ENCODE assay signal across 9 cellular contexts in the genomic region with DNA sequence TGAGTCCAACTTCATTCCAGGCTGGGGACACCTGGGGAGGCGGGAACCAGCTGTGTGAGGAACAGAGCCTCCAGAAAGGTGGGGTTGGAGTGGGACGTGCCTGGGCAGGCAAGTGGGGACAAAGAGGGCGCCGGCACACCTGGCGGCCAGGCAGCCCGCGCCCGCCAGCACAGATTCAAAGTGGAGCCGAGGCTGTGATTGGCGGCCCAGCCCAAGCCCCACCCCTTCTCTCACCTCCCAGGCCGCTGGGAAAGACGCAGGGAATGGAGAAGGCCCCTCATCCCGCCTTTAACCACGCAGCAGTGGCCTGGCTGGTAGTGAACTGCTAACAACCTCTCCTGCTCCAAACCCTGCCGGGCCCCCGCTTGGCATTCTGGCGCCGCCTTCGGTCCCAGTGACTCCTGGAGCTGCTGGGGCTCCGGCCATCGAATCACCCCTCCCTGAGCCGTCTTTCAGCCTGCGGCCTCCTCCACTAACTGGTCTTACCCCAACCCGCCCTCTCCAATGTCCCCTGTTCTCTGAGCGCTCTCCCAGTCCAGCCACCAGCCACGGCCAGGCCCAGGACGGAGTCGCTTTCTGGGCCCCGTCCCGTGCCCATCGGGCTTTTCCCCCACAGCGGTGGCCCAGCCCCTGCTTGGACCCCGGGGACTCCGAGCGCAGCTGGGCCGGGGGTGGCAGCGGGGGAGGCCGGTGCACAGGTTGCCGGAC. TPM values are rescaled to one million over a fixed set of nuclear protein-coding genes. Genes with fewer than 3 reads are reported as not detected.
DNase-seq lines count a peak whose midpoint lies in the region; ATAC-seq, FAIRE-seq and TF ChIP-seq lines count a peak whose summit lies in the region.
"Had no signal": no experiment of that assay in that cellular context is flagged by ENCODE, and none has a peak within 500 bp of the region (broad histone marks: within the 10 kb centered on the region; RNA-seq: fewer than 3 reads in every experiment).

No MANE protein-coding gene starts in this region.

- H3K4me1 ChIP-seq in mononuclear cell (ENCODE audit: insufficient read depth, low read length), result peaks cover 21% of the 10 kb centered on the region

- H3K9me3 ChIP-seq in mononuclear cell (ENCODE audit: low read depth, low read length), result no peaks in the 10 kb centered on the region

- TF ChIP-seq CTCF in NB4 (IDR thresholded peaks at IDR 0.05; ENCODE audit: low read depth, low read length) (no peak), cardiac fibroblast (IDR thresholded peaks at IDR 0.05; ENCODE audit: low read depth, low read length) (no peak)

- H3K27me3 ChIP-seq in mononuclear cell (ENCODE audit: insufficient read depth, low read length), result no peaks in the 10 kb centered on the region

- FAIRE-seq in GM12892 (lab: Jason Lieb, UNC), result no peak
- FAIRE-seq in HTR-8/SVneo (lab: Jason Lieb, UNC), result no peak

- ATAC-seq in GM21381 (IDR thresholded peaks at IDR 0.05; ENCODE audit: unreplicated experiment) (no peak), HG03378 (IDR thresholded peaks at IDR 0.05; ENCODE audit: unreplicated experiment) (no peak)

- DNase-seq in GM12892 (ENCODE audit: insufficient read length), result no peak
- no peak for DNase-seq in NB4 (ENCODE audit: low read depth)
- DNase-seq in cardiac fibroblast (ENCODE audit: low read depth in 2 of 2), result no peak
- DNase-seq in HTR-8/SVneo (ENCODE audit: insufficient read length, low spot score), result no peak
- no peak for DNase-seq in T-helper 1 cell

- H3K4me3 ChIP-seq in NB4 (ENCODE audit: low read depth, low read length) (peak overlapping the region; percentile 28), cardiac fibroblast (replicated peaks in 1 of 2; ENCODE audit: low read depth in 2 of 2, low read length in 2 of 2) (peak overlapping the region; percentile 44), mononuclear cell (ENCODE audit: low read length) (peak overlapping the region; percentile 22)
- H3K4me3 ChIP-seq: SK-N-MC had no signal

- TF ChIP-seq POLR2A in GM12892 (IDR thresholded peaks at IDR 0.05; ENCODE audit: low read depth, low read length) (peak; percentile 22; the same call in 1 of the 2 replicates), NB4 (IDR thresholded peaks at IDR 0.05; ENCODE audit: extremely low read depth, insufficient read length) (no peak)

RNA-seq across cellular contexts. Expression of a gene that starts 27.9 kb away (rescaled TPM):
- polyA plus RNA-seq in GM12892 (2012; ENCODE audit: missing spikeins), result 1,875 TPM
- total RNA-seq in mononuclear cell, result 1,408 TPM
